ENCODE assay signal across 1 cellular context in genomic region chr19:35644987-35645679, GRCh38.
A peak's percentile ranks its signal among the peaks of the same experiment; 100 is the strongest.
TF ChIP-seq lines count a peak whose summit lies in the region.

No MANE protein-coding gene starts in this region.

TF ChIP-seq in K562, 482 proteins besides CTCF, POLR2A, EP300 and RAD21 (continued from another document and continues in another):
- TF ChIP-seq ZNF134 (CRISPR knock-in tag; conservative IDR thresholded peaks at IDR 0.05) (no peak), FOXJ2 (tag; IDR thresholded peaks at IDR 0.05) (no peak), OTX1 (CRISPR knock-in tag; IDR thresholded peaks at IDR 0.05) (no peak), SMARCA4 (IDR thresholded peaks at IDR 0.05) (no peak), ZNF318 (IDR thresholded peaks at IDR 0.05; ENCODE audit: borderline replicate concordance in 1 of 2, low read depth in 1 of 2) (no peak), MXI1 (IDR thresholded peaks at IDR 0.05; ENCODE audit: low read depth, low read length) (no peak), ZNF639 (CRISPR knock-in tag; conservative IDR thresholded peaks at IDR 0.05 in 1 of 2, IDR thresholded peaks at IDR 0.05 in 1 of 2) (no peak), ZNF75A (CRISPR knock-in tag; IDR thresholded peaks at IDR 0.05) (no peak), ZNF395 (CRISPR knock-in tag; IDR thresholded peaks at IDR 0.05) (no peak), MYC (IDR thresholded peaks at IDR 0.05; ENCODE audit: low read depth, low read length) (peak; percentile 67; the same call in 1 of the 2 replicates), MYC (CRISPR knock-in tag; IDR thresholded peaks at IDR 0.05; ENCODE audit: borderline replicate concordance, low read depth) (no peak), PHF20 (IDR thresholded peaks at IDR 0.05; ENCODE audit: partially characterized antibody) (no peak), L3MBTL2 (IDR thresholded peaks at IDR 0.05) (0 out of 2 replicates have a peak, but pooled peaks have one; percentile 6), BMI1 (IDR thresholded peaks at IDR 0.05; ENCODE audit: low read length) (no peak), ZNF431 (CRISPR knock-in tag; IDR thresholded peaks at IDR 0.05) (no peak), STAT5A (IDR thresholded peaks at IDR 0.05; ENCODE audit: borderline replicate concordance, low read length) (no peak), DEAF1 (CRISPR knock-in tag; IDR thresholded peaks at IDR 0.05) (no peak), RBFOX2 (IDR thresholded peaks at IDR 0.05; ENCODE audit: low read depth, low read length) (no peak), MBD1 (CRISPR knock-in tag; IDR thresholded peaks at IDR 0.05) (no peak), ZNF561 (CRISPR knock-in tag; conservative IDR thresholded peaks at IDR 0.05) (no peak), ZBTB40 (IDR thresholded peaks at IDR 0.05) (0 out of 2 replicates have a peak, but pooled peaks have one; percentile 14), ZBTB40 (CRISPR knock-in tag; IDR thresholded peaks at IDR 0.05) (no peak), ZNF398 (CRISPR knock-in tag; IDR thresholded peaks at IDR 0.05) (no peak), SMC3 (conservative IDR thresholded peaks at IDR 0.05; ENCODE audit: insufficient read depth, low read depth, low read length) (no peak), ZNF146 (CRISPR knock-in tag; IDR thresholded peaks at IDR 0.05; ENCODE audit: unreplicated experiment) (no peak), TAF15 (IDR thresholded peaks at IDR 0.05; ENCODE audit: low read depth, low read length) (no peak), PHF21A (IDR thresholded peaks at IDR 0.05; ENCODE audit: borderline replicate concordance, low read depth) (no peak), RBM14 (IDR thresholded peaks at IDR 0.05; ENCODE audit: borderline replicate concordance, insufficient read depth, low read depth, low read length) (no peak), NFXL1 (CRISPR knock-in tag; IDR thresholded peaks at IDR 0.05) (no peak), ZNF668 (CRISPR knock-in tag; IDR thresholded peaks at IDR 0.05) (no peak), ZNF24 (IDR thresholded peaks at IDR 0.05) (no peak), SIN3B (IDR thresholded peaks at IDR 0.05; ENCODE audit: low read depth) (no peak), NR1H2 (CRISPR knock-in tag; IDR thresholded peaks at IDR 0.05) (no peak), ZBED1 (IDR thresholded peaks at IDR 0.05) (no peak)
